ENCODE assay signal across 1 cellular context in the genomic region with DNA sequence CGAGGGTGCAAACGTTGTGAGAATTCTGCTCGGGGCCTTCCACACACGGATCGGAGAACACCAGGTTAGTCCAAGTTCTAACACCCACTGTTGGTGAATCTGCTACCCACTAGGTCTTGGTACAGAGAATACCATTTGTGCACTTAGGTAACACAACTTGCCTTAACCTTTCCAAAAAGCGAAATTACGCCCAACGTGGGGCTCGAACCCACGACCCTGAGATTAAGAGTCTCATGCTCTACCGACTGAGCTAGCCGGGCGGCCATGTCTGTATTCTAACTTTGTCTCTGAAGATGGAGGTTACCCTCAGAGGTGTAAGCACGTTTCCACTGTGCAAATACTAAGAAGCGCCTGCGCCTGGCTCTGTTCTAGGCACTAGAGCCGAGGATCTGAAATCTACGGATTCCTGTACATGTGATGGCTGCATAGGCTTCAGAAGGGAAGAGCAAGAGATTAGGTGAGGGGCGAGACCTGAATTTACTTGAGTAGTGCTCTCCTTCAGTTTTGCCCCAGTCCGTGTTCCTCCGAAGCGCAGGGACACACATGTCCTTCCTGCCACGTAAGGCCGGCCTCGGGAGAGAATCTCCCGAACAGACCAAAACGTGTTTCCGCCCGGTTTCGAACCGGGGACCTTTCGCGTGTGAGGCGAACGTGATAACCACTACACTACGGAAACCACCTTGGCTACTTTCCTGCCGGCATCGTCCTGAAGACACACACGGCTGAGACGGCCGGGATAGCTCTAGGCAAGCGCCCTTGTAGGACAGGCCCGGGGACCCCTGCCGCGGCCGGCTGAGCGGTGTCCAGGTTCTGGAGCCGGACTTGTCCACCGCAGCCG.
TF ChIP-seq lines count a peak whose summit lies in the region.

No MANE protein-coding gene starts in this region.

TF ChIP-seq in HEK293, 187 proteins besides CTCF, POLR2A, EP300 and RAD21 (continued from another document and continues in another):
- TF ChIP-seq, protein P1, sequence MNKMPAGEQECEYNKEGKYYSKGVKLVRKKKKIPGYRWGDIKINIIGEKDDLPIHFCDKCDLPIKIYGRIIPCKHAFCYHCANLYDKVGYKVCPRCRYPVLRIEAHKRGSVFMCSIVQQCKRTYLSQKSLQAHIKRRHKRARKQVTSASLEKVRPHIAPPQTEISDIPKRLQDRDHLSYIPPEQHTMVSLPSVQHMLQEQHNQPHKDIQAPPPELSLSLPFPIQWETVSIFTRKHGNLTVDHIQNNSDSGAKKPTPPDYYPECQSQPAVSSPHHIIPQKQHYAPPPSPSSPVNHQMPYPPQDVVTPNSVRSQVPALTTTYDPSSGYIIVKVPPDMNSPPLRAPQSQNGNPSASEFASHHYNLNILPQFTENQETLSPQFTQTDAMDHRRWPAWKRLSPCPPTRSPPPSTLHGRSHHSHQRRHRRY (tag by site-specific recombination; IDR thresholded peaks at IDR 0.05), result no peak
- peak; percentile 95 for TF ChIP-seq ZNF366 (tag by site-specific recombination; conservative IDR thresholded peaks at IDR 0.05)
- TF ChIP-seq, protein P2, sequence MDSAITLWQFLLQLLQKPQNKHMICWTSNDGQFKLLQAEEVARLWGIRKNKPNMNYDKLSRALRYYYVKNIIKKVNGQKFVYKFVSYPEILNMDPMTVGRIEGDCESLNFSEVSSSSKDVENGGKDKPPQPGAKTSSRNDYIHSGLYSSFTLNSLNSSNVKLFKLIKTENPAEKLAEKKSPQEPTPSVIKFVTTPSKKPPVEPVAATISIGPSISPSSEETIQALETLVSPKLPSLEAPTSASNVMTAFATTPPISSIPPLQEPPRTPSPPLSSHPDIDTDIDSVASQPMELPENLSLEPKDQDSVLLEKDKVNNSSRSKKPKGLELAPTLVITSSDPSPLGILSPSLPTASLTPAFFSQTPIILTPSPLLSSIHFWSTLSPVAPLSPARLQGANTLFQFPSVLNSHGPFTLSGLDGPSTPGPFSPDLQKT (IDR thresholded peaks at IDR 0.05; ENCODE audit: borderline replicate concordance, low read depth, low read length), result no peak
- TF ChIP-seq ZBTB48 (tag by site-specific recombination; IDR thresholded peaks at IDR 0.05), result peak; percentile 83
- TF ChIP-seq, protein P3, sequence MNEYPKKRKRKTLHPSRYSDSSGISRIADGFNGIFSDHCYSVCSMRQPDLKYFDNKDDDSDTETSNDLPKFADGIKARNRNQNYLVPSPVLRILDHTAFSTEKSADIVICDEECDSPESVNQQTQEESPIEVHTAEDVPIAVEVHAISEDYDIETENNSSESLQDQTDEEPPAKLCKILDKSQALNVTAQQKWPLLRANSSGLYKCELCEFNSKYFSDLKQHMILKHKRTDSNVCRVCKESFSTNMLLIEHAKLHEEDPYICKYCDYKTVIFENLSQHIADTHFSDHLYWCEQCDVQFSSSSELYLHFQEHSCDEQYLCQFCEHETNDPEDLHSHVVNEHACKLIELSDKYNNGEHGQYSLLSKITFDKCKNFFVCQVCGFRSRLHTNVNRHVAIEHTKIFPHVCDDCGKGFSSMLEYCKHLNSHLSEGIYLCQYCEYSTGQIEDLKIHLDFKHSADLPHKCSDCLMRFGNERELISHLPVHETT (tag by site-specific recombination; IDR thresholded peaks at IDR 0.05), result peak; percentile 87
- TF ChIP-seq, protein P4, sequence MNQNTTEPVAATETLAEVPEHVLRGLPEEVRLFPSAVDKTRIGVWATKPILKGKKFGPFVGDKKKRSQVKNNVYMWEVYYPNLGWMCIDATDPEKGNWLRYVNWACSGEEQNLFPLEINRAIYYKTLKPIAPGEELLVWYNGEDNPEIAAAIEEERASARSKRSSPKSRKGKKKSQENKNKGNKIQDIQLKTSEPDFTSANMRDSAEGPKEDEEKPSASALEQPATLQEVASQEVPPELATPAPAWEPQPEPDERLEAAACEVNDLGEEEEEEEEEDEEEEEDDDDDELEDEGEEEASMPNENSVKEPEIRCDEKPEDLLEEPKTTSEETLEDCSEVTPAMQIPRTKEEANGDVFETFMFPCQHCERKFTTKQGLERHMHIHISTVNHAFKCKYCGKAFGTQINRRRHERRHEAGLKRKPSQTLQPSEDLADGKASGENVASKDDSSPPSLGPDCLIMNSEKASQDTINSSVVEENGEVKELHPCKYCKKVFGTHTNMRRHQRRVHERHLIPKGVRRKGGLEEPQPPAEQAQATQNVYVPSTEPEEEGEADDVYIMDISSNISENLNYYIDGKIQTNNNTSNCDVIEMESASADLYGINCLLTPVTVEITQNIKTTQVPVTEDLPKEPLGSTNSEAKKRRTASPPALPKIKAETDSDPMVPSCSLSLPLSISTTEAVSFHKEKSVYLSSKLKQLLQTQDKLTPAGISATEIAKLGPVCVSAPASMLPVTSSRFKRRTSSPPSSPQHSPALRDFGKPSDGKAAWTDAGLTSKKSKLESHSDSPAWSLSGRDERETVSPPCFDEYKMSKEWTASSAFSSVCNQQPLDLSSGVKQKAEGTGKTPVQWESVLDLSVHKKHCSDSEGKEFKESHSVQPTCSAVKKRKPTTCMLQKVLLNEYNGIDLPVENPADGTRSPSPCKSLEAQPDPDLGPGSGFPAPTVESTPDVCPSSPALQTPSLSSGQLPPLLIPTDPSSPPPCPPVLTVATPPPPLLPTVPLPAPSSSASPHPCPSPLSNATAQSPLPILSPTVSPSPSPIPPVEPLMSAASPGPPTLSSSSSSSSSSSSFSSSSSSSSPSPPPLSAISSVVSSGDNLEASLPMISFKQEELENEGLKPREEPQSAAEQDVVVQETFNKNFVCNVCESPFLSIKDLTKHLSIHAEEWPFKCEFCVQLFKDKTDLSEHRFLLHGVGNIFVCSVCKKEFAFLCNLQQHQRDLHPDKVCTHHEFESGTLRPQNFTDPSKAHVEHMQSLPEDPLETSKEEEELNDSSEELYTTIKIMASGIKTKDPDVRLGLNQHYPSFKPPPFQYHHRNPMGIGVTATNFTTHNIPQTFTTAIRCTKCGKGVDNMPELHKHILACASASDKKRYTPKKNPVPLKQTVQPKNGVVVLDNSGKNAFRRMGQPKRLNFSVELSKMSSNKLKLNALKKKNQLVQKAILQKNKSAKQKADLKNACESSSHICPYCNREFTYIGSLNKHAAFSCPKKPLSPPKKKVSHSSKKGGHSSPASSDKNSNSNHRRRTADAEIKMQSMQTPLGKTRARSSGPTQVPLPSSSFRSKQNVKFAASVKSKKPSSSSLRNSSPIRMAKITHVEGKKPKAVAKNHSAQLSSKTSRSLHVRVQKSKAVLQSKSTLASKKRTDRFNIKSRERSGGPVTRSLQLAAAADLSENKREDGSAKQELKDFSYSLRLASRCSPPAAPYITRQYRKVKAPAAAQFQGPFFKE (tag by site-specific recombination; IDR thresholded peaks at IDR 0.05; ENCODE audit: borderline replicate concordance), result peak; percentile 20; the same call in 1 of the 2 replicates
- TF ChIP-seq, protein P5, sequence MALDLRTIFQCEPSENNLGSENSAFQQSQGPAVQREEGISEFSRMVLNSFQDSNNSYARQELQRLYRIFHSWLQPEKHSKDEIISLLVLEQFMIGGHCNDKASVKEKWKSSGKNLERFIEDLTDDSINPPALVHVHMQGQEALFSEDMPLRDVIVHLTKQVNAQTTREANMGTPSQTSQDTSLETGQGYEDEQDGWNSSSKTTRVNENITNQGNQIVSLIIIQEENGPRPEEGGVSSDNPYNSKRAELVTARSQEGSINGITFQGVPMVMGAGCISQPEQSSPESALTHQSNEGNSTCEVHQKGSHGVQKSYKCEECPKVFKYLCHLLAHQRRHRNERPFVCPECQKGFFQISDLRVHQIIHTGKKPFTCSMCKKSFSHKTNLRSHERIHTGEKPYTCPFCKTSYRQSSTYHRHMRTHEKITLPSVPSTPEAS (tag by site-specific recombination; IDR thresholded peaks at IDR 0.05), result peak; percentile 42; the same call in 1 of the 2 replicates
- no peak for TF ChIP-seq ZNF548 (tag by site-specific recombination; IDR thresholded peaks at IDR 0.05)
- peak; percentile 51 for TF ChIP-seq ZNF394 (tag by site-specific recombination; IDR thresholded peaks at IDR 0.05; ENCODE audit: borderline replicate concordance)
- no peak for TF ChIP-seq ZNF837 (tag by site-specific recombination; IDR thresholded peaks at IDR 0.05)
- TF ChIP-seq, protein P6, sequence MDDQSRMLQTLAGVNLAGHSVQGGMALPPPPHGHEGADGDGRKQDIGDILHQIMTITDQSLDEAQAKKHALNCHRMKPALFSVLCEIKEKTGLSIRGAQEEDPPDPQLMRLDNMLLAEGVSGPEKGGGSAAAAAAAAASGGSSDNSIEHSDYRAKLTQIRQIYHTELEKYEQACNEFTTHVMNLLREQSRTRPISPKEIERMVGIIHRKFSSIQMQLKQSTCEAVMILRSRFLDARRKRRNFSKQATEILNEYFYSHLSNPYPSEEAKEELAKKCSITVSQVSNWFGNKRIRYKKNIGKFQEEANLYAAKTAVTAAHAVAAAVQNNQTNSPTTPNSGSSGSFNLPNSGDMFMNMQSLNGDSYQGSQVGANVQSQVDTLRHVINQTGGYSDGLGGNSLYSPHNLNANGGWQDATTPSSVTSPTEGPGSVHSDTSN (CRISPR knock-in tag; IDR thresholded peaks at IDR 0.05), result peak; percentile 65; the same call in 1 of the 2 replicates
- no peak for TF ChIP-seq HOXA7 (CRISPR knock-in tag; IDR thresholded peaks at IDR 0.05; ENCODE audit: borderline replicate concordance)
- no peak for TF ChIP-seq ZNF560 (tag by site-specific recombination; IDR thresholded peaks at IDR 0.05; ENCODE audit: borderline replicate concordance)
- peak; percentile 87 for TF ChIP-seq ZBTB8A (tag by site-specific recombination; IDR thresholded peaks at IDR 0.05)
- peak; percentile 79 for TF ChIP-seq ZNF341 (tag by site-specific recombination; IDR thresholded peaks at IDR 0.05; ENCODE audit: low read depth)
- TF ChIP-seq, protein P7, sequence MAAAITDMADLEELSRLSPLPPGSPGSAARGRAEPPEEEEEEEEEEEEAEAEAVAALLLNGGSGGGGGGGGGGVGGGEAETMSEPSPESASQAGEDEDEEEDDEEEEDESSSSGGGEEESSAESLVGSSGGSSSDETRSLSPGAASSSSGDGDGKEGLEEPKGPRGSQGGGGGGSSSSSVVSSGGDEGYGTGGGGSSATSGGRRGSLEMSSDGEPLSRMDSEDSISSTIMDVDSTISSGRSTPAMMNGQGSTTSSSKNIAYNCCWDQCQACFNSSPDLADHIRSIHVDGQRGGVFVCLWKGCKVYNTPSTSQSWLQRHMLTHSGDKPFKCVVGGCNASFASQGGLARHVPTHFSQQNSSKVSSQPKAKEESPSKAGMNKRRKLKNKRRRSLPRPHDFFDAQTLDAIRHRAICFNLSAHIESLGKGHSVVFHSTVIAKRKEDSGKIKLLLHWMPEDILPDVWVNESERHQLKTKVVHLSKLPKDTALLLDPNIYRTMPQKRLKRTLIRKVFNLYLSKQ (tag by site-specific recombination; IDR thresholded peaks at IDR 0.05; ENCODE audit: borderline replicate concordance), result no peak
- peak; percentile 92 for TF ChIP-seq GLIS2 (tag by site-specific recombination; IDR thresholded peaks at IDR 0.05)
- no peak for TF ChIP-seq RBAK (tag by site-specific recombination; IDR thresholded peaks at IDR 0.05)
- TF ChIP-seq ZXDB (tag by site-specific recombination; IDR thresholded peaks at IDR 0.05), result peak; percentile 99
- TF ChIP-seq PRDM1 (tag by site-specific recombination; IDR thresholded peaks at IDR 0.05), result peak; percentile 93
- TF ChIP-seq SP2 (tag by site-specific recombination; IDR thresholded peaks at IDR 0.05), result peak; percentile 70
- no peak for TF ChIP-seq ZNF658 (tag by site-specific recombination; IDR thresholded peaks at IDR 0.05)
- no peak for TF ChIP-seq ZNF292 (tag by site-specific recombination; IDR thresholded peaks at IDR 0.05; ENCODE audit: borderline replicate concordance, low read depth)
- TF ChIP-seq, protein P8, sequence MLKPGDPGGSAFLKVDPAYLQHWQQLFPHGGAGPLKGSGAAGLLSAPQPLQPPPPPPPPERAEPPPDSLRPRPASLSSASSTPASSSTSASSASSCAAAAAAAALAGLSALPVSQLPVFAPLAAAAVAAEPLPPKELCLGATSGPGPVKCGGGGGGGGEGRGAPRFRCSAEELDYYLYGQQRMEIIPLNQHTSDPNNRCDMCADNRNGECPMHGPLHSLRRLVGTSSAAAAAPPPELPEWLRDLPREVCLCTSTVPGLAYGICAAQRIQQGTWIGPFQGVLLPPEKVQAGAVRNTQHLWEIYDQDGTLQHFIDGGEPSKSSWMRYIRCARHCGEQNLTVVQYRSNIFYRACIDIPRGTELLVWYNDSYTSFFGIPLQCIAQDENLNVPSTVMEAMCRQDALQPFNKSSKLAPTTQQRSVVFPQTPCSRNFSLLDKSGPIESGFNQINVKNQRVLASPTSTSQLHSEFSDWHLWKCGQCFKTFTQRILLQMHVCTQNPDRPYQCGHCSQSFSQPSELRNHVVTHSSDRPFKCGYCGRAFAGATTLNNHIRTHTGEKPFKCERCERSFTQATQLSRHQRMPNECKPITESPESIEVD (tag by site-specific recombination; IDR thresholded peaks at IDR 0.05), result no peak
- peak; percentile 74 for TF ChIP-seq ZNF423 (tag by site-specific recombination; IDR thresholded peaks at IDR 0.05)
- TF ChIP-seq, protein P9, sequence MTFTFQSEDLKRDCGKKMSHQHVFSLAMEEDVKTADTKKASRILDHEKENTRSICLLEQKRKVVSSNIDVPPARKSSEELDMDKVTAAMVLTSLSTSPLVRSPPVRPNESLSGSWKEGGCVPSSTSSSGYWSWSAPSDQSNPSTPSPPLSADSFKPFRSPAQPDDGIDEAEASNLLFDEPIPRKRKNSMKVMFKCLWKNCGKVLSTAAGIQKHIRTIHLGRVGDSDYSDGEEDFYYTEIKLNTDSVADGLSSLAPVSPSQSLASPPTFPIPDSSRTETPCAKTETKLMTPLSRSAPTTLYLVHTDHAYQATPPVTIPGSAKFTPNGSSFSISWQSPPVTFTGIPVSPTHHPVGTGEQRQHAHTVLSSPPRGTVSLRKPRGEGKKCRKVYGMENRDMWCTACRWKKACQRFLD (tag by site-specific recombination; IDR thresholded peaks at IDR 0.05), result no peak; the same call in 1 of the 2 replicates
- TF ChIP-seq ZNF544 (tag by site-specific recombination; IDR thresholded peaks at IDR 0.05), result no peak
- TF ChIP-seq, protein P10, sequence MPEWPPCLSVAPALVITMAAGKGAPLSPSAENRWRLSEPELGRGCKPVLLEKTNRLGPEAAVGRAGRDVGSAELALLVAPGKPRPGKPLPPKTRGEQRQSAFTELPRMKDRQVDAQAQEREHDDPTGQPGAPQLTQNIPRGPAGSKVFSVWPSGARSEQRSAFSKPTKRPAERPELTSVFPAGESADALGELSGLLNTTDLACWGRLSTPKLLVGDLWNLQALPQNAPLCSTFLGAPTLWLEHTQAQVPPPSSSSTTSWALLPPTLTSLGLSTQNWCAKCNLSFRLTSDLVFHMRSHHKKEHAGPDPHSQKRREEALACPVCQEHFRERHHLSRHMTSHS (tag by site-specific recombination; IDR thresholded peaks at IDR 0.05), result no peak
- TF ChIP-seq, protein P11, sequence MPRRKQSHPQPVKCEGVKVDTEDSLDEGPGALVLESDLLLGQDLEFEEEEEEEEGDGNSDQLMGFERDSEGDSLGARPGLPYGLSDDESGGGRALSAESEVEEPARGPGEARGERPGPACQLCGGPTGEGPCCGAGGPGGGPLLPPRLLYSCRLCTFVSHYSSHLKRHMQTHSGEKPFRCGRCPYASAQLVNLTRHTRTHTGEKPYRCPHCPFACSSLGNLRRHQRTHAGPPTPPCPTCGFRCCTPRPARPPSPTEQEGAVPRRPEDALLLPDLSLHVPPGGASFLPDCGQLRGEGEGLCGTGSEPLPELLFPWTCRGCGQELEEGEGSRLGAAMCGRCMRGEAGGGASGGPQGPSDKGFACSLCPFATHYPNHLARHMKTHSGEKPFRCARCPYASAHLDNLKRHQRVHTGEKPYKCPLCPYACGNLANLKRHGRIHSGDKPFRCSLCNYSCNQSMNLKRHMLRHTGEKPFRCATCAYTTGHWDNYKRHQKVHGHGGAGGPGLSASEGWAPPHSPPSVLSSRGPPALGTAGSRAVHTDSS (tag by site-specific recombination; IDR thresholded peaks at IDR 0.05), result no peak
- peak; percentile 94 for TF ChIP-seq ZNF391 (tag by site-specific recombination; IDR thresholded peaks at IDR 0.05; ENCODE audit: borderline replicate concordance, low read depth)
- TF ChIP-seq ZNF223 (tag by site-specific recombination; IDR thresholded peaks at IDR 0.05), result peak; percentile 70
- TF ChIP-seq ZNF677 (tag by site-specific recombination; IDR thresholded peaks at IDR 0.05), result peak; percentile 46; the same call in 1 of the 2 replicates
- TF ChIP-seq FEZF1 (tag by site-specific recombination; IDR thresholded peaks at IDR 0.05), result peak; percentile 14; the same call in 1 of the 2 replicates
- TF ChIP-seq ZNF621 (tag by site-specific recombination; IDR thresholded peaks at IDR 0.05), result no peak
